15 cellular contexts compared by ENCODE assay signal in the genomic region with DNA sequence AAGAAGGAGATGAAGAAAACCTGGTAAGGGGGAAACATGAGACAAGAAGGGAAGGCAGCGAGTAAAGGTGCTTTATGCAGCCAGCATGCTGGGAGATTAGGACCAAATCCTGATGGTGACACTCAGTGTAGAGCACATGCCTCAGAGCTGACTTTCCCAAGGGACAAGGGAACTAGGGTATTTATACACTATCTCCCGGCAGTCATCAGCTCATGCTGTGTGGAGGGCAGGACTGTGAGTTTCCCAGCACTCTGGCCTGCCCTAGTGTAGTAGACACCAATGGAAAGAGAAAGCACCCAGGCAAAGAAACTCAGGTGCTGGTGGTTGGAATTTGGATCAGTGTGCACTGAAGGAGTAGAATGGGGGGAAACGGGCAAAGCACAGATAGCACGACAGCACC.
"Had no signal": no experiment of that assay in that cellular context is flagged by ENCODE, and none has a peak within 500 bp of the region (broad histone marks: within the 10 kb centered on the region; RNA-seq: fewer than 3 reads in every experiment).

No MANE protein-coding gene starts in this region.

- H3K36me3 ChIP-seq: stomach, upper lobe of right lung had no signal

- H3K27ac ChIP-seq: lower lobe of right lung, psoas muscle, stomach, testis, upper lobe of right lung, VCaP had no signal

- DNase-seq: activated CD4-positive, alpha-beta T cell treated with anti-CD3 and anti-CD28 coated beads, Interleukin-2, amount 50 U/mL, for 48 hours; activated CD8-positive, alpha-beta memory T cell treated with anti-CD3 and anti-CD28 coated beads, Interleukin-2, amount 10 ng/mL, durations not matched to agents 7 days and 5 days; activated naive CD4-positive, alpha-beta T cell treated with anti-CD3 and anti-CD28 coated beads, Interleukin-2, amount 10 ng/mL, durations not matched to agents 7 days and 5 days; activated T-cell treated with anti-CD3 and anti-CD28 coated beads, Interleukin-2, amount 50 U/mL, for 1 hour; hypothalamus; kidney glomerular epithelial cell; lower lobe of right lung; psoas muscle; stimulated activated CD4-positive, alpha-beta T cell treated with anti-CD3 and anti-CD28 coated beads, Interleukin-2, amount 100 ng/mL, for 24 hours; stomach; T-cell; testis; upper lobe of right lung had no signal

- ATAC-seq: activated CD8-positive, alpha-beta memory T cell treated with anti-CD3 and anti-CD28 coated beads, Interleukin-2, amount 10 ng/mL, durations not matched to agents 7 days and 5 days; lower lobe of right lung; sciatic nerve; T-cell; upper lobe of right lung had no signal

- H3K9me3 ChIP-seq: lower lobe of right lung, psoas muscle, stomach, testis, upper lobe of right lung had no signal

- H3K27me3 ChIP-seq: testis, upper lobe of right lung had no signal

- H3K4me1 ChIP-seq: lower lobe of right lung, stomach, upper lobe of right lung had no signal

- H3K4me3 ChIP-seq: lower lobe of right lung, psoas muscle, stomach, testis, upper lobe of right lung had no signal
